In genomic region chr3:114128826-114129225, GRCh38 we compare ENCODE assay signal across 22 cellular contexts. TPM values are rescaled to one million over a fixed set of nuclear protein-coding genes. Genes with fewer than 3 reads are reported as not detected.
"Had no signal": no experiment of that assay in that cellular context is flagged by ENCODE, and none has a peak within 500 bp of the region (broad histone marks: within the 10 kb centered on the region; RNA-seq: fewer than 3 reads in every experiment).

No MANE protein-coding gene starts in this region.

- H3K27ac ChIP-seq: gastrocnemius medialis, neutrophil, pancreas, right lobe of liver, stomach had no signal

- H3K4me2 ChIP-seq: smooth muscle cell had no signal

- H3K27me3 Mint-ChIP-seq: activated naive CD8-positive, alpha-beta T cell; type B pancreatic cell had no signal

- H3K27me3 ChIP-seq: gastrocnemius medialis, neutrophil, pancreas, right lobe of liver, stomach had no signal

- H3K4me1 ChIP-seq: gastrocnemius medialis, pancreas, right lobe of liver, stomach had no signal

- H3K9me3 Mint-ChIP-seq: activated T-helper 1 cell treated with anti-CD3 and anti-CD28 coated beads, Interleukin-12 subunit alpha, Interleukin-12 subunit beta, Interleukin-2, Interleukin-4 antibody, amounts not matched to agents 30 ng/mL and 10 ng/mL and 1 ng/mL, durations not matched to agents 14 hours and 24 hours and 36 hours; natural killer cell had no signal

- ATAC-seq: gastrocnemius medialis, natural killer cell, pancreas, right lobe of liver had no signal

- H3K4me1 Mint-ChIP-seq: brain, natural killer cell had no signal

- H3K4me3 Mint-ChIP-seq: activated naive CD8-positive, alpha-beta T cell; activated T-helper 1 cell treated with anti-CD3 and anti-CD28 coated beads, Interleukin-12 subunit alpha, Interleukin-12 subunit beta, Interleukin-2, Interleukin-4 antibody, amounts not matched to agents 30 ng/mL and 10 ng/mL and 1 ng/mL, durations not matched to agents 14 hours and 24 hours and 36 hours; brain; natural killer cell; type B pancreatic cell had no signal

- H3K9me3 ChIP-seq: gastrocnemius medialis, neutrophil, pancreas, right lobe of liver, stomach had no signal

- H3K36me3 ChIP-seq: gastrocnemius medialis, neutrophil, pancreas, right lobe of liver, stomach had no signal

- H3K4me3 ChIP-seq: gastrocnemius medialis, pancreas, right lobe of liver, smooth muscle cell, stomach had no signal

- H3K27ac Mint-ChIP-seq: activated naive CD8-positive, alpha-beta T cell; activated T-helper 1 cell treated with anti-CD3 and anti-CD28 coated beads, Interleukin-12 subunit alpha, Interleukin-12 subunit beta, Interleukin-2, Interleukin-4 antibody, amounts not matched to agents 30 ng/mL and 10 ng/mL and 1 ng/mL, durations not matched to agents 14 hours and 24 hours and 36 hours; natural killer cell; type B pancreatic cell had no signal

- DNase-seq: activated CD4-positive, alpha-beta T cell treated with anti-CD3 and anti-CD28 coated beads for 4 hours; activated CD8-positive, alpha-beta memory T cell treated with anti-CD3 and anti-CD28 coated beads, Interleukin-2, amount 50 U/mL, for 4 hours; amygdala; cerebellar nuclear complex; effector CD8-positive, alpha-beta T cell; gastrocnemius medialis; natural killer cell; pancreas; right lobe of liver; stimulated activated CD4-positive, alpha-beta T cell treated with anti-CD3 and anti-CD28 coated beads, Interleukin-4, amount 100 ng/mL, for 1 hour; stomach; T-helper 2 cell had no signal

- H3K36me3 Mint-ChIP-seq: activated naive CD8-positive, alpha-beta T cell; brain; natural killer cell; type B pancreatic cell had no signal

RNA-seq across cellular contexts. Expression of gene DRD3, which starts 50.0 kb away (rescaled TPM):
- total RNA-seq: activated T-helper 1 cell treated with anti-CD3 and anti-CD28 coated beads, Interleukin-12 subunit alpha, Interleukin-12 subunit beta, Interleukin-2, Interleukin-4 antibody, amounts not matched to agents 30 ng/mL and 10 ng/mL and 1 ng/mL, durations not matched to agents 14 hours and 24 hours and 36 hours; endothelial cell of umbilical vein; gastrocnemius medialis; liver; mesenteric fat pad; natural killer cell; pancreas; right lobe of liver; SK-MEL-5; smooth muscle cell; stomach had no signal
- polyA plus RNA-seq: endothelial cell of umbilical vein, liver, pancreas, smooth muscle cell, stomach had no signal
